In genomic region chr7:67625257-67625713, GRCh38 we compare ENCODE assay signal across 8 cellular contexts.
A peak's percentile ranks its signal among the peaks of the same experiment; 100 is the strongest.
DNase-seq lines count a peak whose midpoint lies in the region; ATAC-seq and TF ChIP-seq lines count a peak whose summit lies in the region.

No MANE protein-coding gene starts in this region.

- H3K27me3 ChIP-seq in SJCRH30 (no peaks in the 10 kb centered on the region), right lobe of liver (no peaks in the 10 kb centered on the region)

- H3K9me3 ChIP-seq in SJCRH30 (replicated peaks), result no peaks in the 10 kb centered on the region
- no peaks in the 10 kb centered on the region for H3K9me3 ChIP-seq in right lobe of liver

- CTCF ChIA-PET in GM10248 (lab: Yijun Ruan, JAX), result interaction anchor here (0.9 to 3.5 kb wide), 9 partner anchors 10 to 259 kb away, joined by 3 to 22 read pairs (median 4); no protein-coding TSS in a partner anchor

- H3K27ac Mint-ChIP-seq in effector memory CD8-positive, alpha-beta T cell, result no peak overlapping the region
- no peak overlapping the region for H3K27ac Mint-ChIP-seq in stimulated activated naive B cell treated with anti-CD40 and anti-IgM and Interleukin-4, amounts not matched to agents 10 μg/mL and 1 μg/mL and 100 μg/mL, for 72 hours

- no peaks in the 10 kb centered on the region for H3K36me3 Mint-ChIP-seq in effector memory CD8-positive, alpha-beta T cell (ENCODE audit: insufficient read depth)
- H3K36me3 Mint-ChIP-seq in stimulated activated naive B cell treated with anti-CD40 and anti-IgM and Interleukin-4, amounts not matched to agents 10 μg/mL and 1 μg/mL and 100 μg/mL, for 72 hours, result no peaks in the 10 kb centered on the region

- peak overlapping the region in 1 of 2 donors; percentile 37 for H3K4me3 Mint-ChIP-seq in effector memory CD8-positive, alpha-beta T cell
- H3K4me3 Mint-ChIP-seq in stimulated activated naive B cell treated with anti-CD40 and anti-IgM and Interleukin-4, amounts not matched to agents 10 μg/mL and 1 μg/mL and 100 μg/mL, for 72 hours, result no peak overlapping the region

- POLR2A ChIA-PET in GM10248 (lab: Yijun Ruan, JAX), result no interaction called here

- DNase-seq in GM10248 (ENCODE audit: extremely low spot score) (peak; percentile 43), MV-4-11 (lab: John Stamatoyannopoulos, UW) (peak; percentile 4), SJCRH30 (peak; percentile 82 to 87), right lobe of liver (peak; percentile 68 to 70 (median 69))
- DNase-seq in effector memory CD8-positive, alpha-beta T cell, result peak in 2 of 3 experiments; percentile 1 to 10
- peak; percentile 14 for DNase-seq in stimulated activated naive B cell treated with anti-CD40 and anti-IgM and Interleukin-4, amounts not matched to agents 10 μg/mL and 1 μg/mL and 100 μg/mL, for 72 hours

- peaks cover 5 to 8% of the 10 kb centered on the region in 2 donors for H3K4me1 Mint-ChIP-seq in effector memory CD8-positive, alpha-beta T cell (ENCODE audit: low read depth in 2 of 2)
- H3K4me1 Mint-ChIP-seq in stimulated activated naive B cell treated with anti-CD40 and anti-IgM and Interleukin-4, amounts not matched to agents 10 μg/mL and 1 μg/mL and 100 μg/mL, for 72 hours, result peaks cover 4 to 6% of the 10 kb centered on the region in 2 donors

- H3K27me3 Mint-ChIP-seq in effector memory CD8-positive, alpha-beta T cell, result peaks cover 5 to 10% of the 10 kb centered on the region in 2 donors
- H3K27me3 Mint-ChIP-seq in stimulated activated naive B cell treated with anti-CD40 and anti-IgM and Interleukin-4, amounts not matched to agents 10 μg/mL and 1 μg/mL and 100 μg/mL, for 72 hours, result peaks cover 12 to 33% of the 10 kb centered on the region in 2 donors

- H3K4me3 ChIP-seq in SJCRH30, result no peak overlapping the region
- no peak overlapping the region for H3K4me3 ChIP-seq in right lobe of liver

- H3K4me1 ChIP-seq in SJCRH30 (no peaks in the 10 kb centered on the region), right lobe of liver (peaks cover 0 to 3% (median 0%) of the 10 kb centered on the region in 4 donors)

- TF ChIP-seq POLR2A in right lobe of liver (IDR thresholded peaks at IDR 0.05), result no peak

- H3K27ac ChIP-seq in 22Rv1 (no peak overlapping the region), SJCRH30 (no peak overlapping the region), right lobe of liver (no peak overlapping the region)

- ATAC-seq in effector memory CD8-positive, alpha-beta T cell (replicated peaks), result no peak
- ATAC-seq in right lobe of liver (peak; percentile 92 to 95 (median 94)), GM19351 (IDR thresholded peaks at IDR 0.05; ENCODE audit: unreplicated experiment) (no peak)
- peak; percentile 62 to 67 for ATAC-seq in stimulated activated naive B cell treated with anti-CD40 and anti-IgM and Interleukin-4, amounts not matched to agents 10 μg/mL and 1 μg/mL and 100 μg/mL, for 72 hours (replicated peaks)

- 3% methylated on average over 10 of the region's 15 CpGs for WGBS in right lobe of liver (ENCODE audit: insufficient coverage, low coverage, low lambda C conversion rate, missing lambda C conversion rate)

- H3K36me3 ChIP-seq in SJCRH30, result no peaks in the 10 kb centered on the region
- H3K36me3 ChIP-seq in right lobe of liver, result no peaks in the 10 kb centered on the region

- no peaks in the 10 kb centered on the region for H3K9me3 Mint-ChIP-seq in effector memory CD8-positive, alpha-beta T cell
- H3K9me3 Mint-ChIP-seq in stimulated activated naive B cell treated with anti-CD40 and anti-IgM and Interleukin-4, amounts not matched to agents 10 μg/mL and 1 μg/mL and 100 μg/mL, for 72 hours, result no peaks in the 10 kb centered on the region

- TF ChIP-seq CTCF in 22Rv1 (IDR thresholded peaks at IDR 0.05), result peak; percentile 98
- peak; percentile 72 for TF ChIP-seq CTCF in GM10248 (IDR thresholded peaks at IDR 0.05; ENCODE audit: control extremely low read depth, extremely low read depth, low read depth, missing control alignments)
- TF ChIP-seq CTCF in right lobe of liver (IDR thresholded peaks at IDR 0.05), result peak; percentile 78 to 90 (median 85)

- intact Hi-C loops in right lobe of liver (cut with DNase I), result no loop called here

Comparison
In these comparisons a context has a peak if more than half of its experiments do, and no peak if none do; other contexts are left out.
1. DNase-seq: peak in every context shown above with its lines; median percentile 84 in SJCRH30; 69 in right lobe of liver; 43 in GM10248; 14 in stimulated activated naive B cell treated with anti-CD40 and anti-IgM and Interleukin-4, amounts not matched to agents 10 μg/mL and 1 μg/mL and 100 μg/mL, for 72 hours; 6 in effector memory CD8-positive, alpha-beta T cell; 4 in MV-4-11.
2. ATAC-seq: peak in right lobe of liver (4 of 4) and stimulated activated naive B cell treated with anti-CD40 and anti-IgM and Interleukin-4, amounts not matched to agents 10 μg/mL and 1 μg/mL and 100 μg/mL, for 72 hours (2 of 2); none in effector memory CD8-positive, alpha-beta T cell (single experiment) and GM19351 (single experiment).
3. Peak in every context shown above with its lines, with median percentiles within 50 percentile points of each other: CTCF ChIP-seq.